ENCODE assay signal across 27 cellular contexts in the genomic region with DNA sequence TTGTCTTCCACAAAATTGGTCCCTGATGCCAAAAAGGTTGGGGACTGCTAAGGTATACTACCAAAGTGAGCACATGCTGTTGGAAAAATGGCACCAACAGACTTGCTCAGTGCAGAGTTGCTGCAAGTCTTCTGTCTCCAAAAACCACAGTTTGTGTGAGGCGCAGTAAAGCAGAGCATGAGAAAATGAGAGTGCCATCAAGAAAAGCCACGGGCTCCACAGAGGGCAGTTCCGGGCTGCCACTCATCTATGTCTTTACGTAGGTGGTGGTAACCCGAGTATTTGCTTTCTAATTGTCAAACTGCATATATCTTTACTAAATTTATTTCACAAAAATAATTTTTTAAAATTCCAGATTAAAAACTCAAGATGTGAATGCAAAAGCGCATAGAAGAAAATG.
DNase-seq lines count a peak whose midpoint lies in the region; ATAC-seq, FAIRE-seq and TF ChIP-seq lines count a peak whose summit lies in the region.
"Had no signal": no experiment of that assay in that cellular context is flagged by ENCODE, and none has a peak within 500 bp of the region (broad histone marks: within the 10 kb centered on the region; RNA-seq: fewer than 3 reads in every experiment).

No MANE protein-coding gene starts in this region.

- 78 to 92% methylated on average over 6 of the region's 6 CpGs for WGBS in esophagus squamous epithelium, 2 donors

- POLR2A ChIA-PET in activated B cell treated with CpG ODN at 0.5 μM for 24 hours (lab: Charles Lee), result interaction anchor here (0.6 kb wide), 1 partner anchor 1080 kb away, joined by 3 read pairs; no protein-coding TSS in a partner anchor

- intact Hi-C loops in activated B cell treated with CpG ODN at 0.5 μM for 24 hours (cut with micrococcal nuclease), result loop anchor here (5.0 to 10.0 kb wide), 2 partner anchors 35 to 57 kb away; a partner anchor contains a TSS
- intact Hi-C loops in esophagus squamous epithelium (cut with DNase I), result no loop called here

- H3K27me3 ChIP-seq in esophagus squamous epithelium, result no peaks in the 10 kb centered on the region
- H3K27me3 ChIP-seq: neural progenitor cell, SJSA1, spleen, tibial nerve had no signal

- H3K9me3 Mint-ChIP-seq in activated B cell treated with CpG ODN at 0.5 μM for 24 hours, result no peaks in the 10 kb centered on the region
- H3K9me3 Mint-ChIP-seq: activated CD4-positive, alpha-beta T cell treated with anti-CD3 and anti-CD28 coated beads, Interleukin-2, amount 10 ng/mL, durations not matched to agents 24 days and 14 days; activated naive CD4-positive, alpha-beta T cell treated with anti-CD3 and anti-CD28 coated beads for 36 hours; activated T-cell treated with anti-CD3 and anti-CD28 coated beads, Interleukin-2, amount 50 U/mL, for 72 hours; neural progenitor cell had no signal

- peak; percentile 86 for FAIRE-seq in GM12891 (lab: Jason Lieb, UNC)
- FAIRE-seq: A204.1, RCC 7860 had no signal

- H3K4me3 ChIP-seq in esophagus squamous epithelium, result no peak overlapping the region
- H3K4me3 ChIP-seq: coronary artery, neural progenitor cell, SJSA1, spleen, tibial nerve had no signal

- no peak for TF ChIP-seq POLR2A in GM12891 (IDR thresholded peaks at IDR 0.05; ENCODE audit: low read depth, low read length)
- TF ChIP-seq POLR2A in GM18505 (IDR thresholded peaks at IDR 0.05; ENCODE audit: borderline replicate concordance, extremely low read depth, insufficient read depth, insufficient read length), result no peak
- TF ChIP-seq POLR2A in esophagus squamous epithelium (IDR thresholded peaks at IDR 0.05), result no peak

- CTCF ChIA-PET in activated B cell treated with CpG ODN at 0.5 μM for 24 hours (lab: Charles Lee), result no interaction called here

- no peaks in the 10 kb centered on the region for H3K9me3 ChIP-seq in esophagus squamous epithelium
- H3K9me3 ChIP-seq: SJSA1, spleen, tibial nerve had no signal

- H3K4me1 ChIP-seq in esophagus squamous epithelium, result no peaks in the 10 kb centered on the region
- H3K4me1 ChIP-seq: neural progenitor cell, SJSA1, spleen, tibial nerve had no signal

- H3K36me3 Mint-ChIP-seq in activated B cell treated with CpG ODN at 0.5 μM for 24 hours (ENCODE audit: low read depth), result peaks cover 65% of the 10 kb centered on the region

- ATAC-seq in GM19025 (IDR thresholded peaks at IDR 0.05; ENCODE audit: low read depth, unreplicated experiment) (peak; percentile 70), HG02642 (IDR thresholded peaks at IDR 0.05; ENCODE audit: poor library complexity, unreplicated experiment) (peak; percentile 72), activated B cell treated with CpG ODN at 0.5 μM for 24 hours (ENCODE audit: low read depth) (peak; percentile 82), GM18505 (IDR thresholded peaks at IDR 0.05; ENCODE audit: unreplicated experiment) (no peak), GM19463 (IDR thresholded peaks at IDR 0.05; ENCODE audit: unreplicated experiment) (no peak)
- ATAC-seq: activated T-cell treated with anti-CD3 and anti-CD28 coated beads, Interleukin-2, amount 50 U/mL, for 72 hours; HCT116; stimulated activated naive CD8-positive, alpha-beta T cell treated with anti-CD3 and anti-CD28 coated beads, Interleukin-15, Interleukin-2, amounts not matched to agents 100 U/mL and 50 U/mL, for 24 hours; T-helper 17 cell had no signal

- H3K36me3 ChIP-seq in esophagus squamous epithelium, result peaks cover 0 to 71% (median 0%) of the 10 kb centered on the region in 3 donors

- H3K27me3 Mint-ChIP-seq in activated B cell treated with CpG ODN at 0.5 μM for 24 hours, result no peaks in the 10 kb centered on the region
- H3K27me3 Mint-ChIP-seq: activated CD4-positive, alpha-beta T cell treated with anti-CD3 and anti-CD28 coated beads, Interleukin-2, amount 10 ng/mL, durations not matched to agents 24 days and 14 days; T-helper 17 cell had no signal

- peaks cover 17% of the 10 kb centered on the region for H3K4me1 Mint-ChIP-seq in activated B cell treated with CpG ODN at 0.5 μM for 24 hours
- H3K4me1 Mint-ChIP-seq: activated CD4-positive, alpha-beta T cell treated with anti-CD3 and anti-CD28 coated beads, Interleukin-2, amount 10 ng/mL, durations not matched to agents 24 days and 14 days; neural progenitor cell had no signal

- no peak for TF ChIP-seq CTCF in activated B cell treated with CpG ODN at 0.5 μM for 24 hours (IDR thresholded peaks at IDR 0.05)
- TF ChIP-seq CTCF in esophagus squamous epithelium (IDR thresholded peaks at IDR 0.05), result no peak

- H3K27ac Mint-ChIP-seq in activated B cell treated with CpG ODN at 0.5 μM for 24 hours, result no peak overlapping the region
- H3K27ac Mint-ChIP-seq: activated CD4-positive, alpha-beta T cell treated with anti-CD3 and anti-CD28 coated beads, Interleukin-2, amount 10 ng/mL, durations not matched to agents 24 days and 14 days; activated naive CD4-positive, alpha-beta T cell treated with anti-CD3 and anti-CD28 coated beads for 36 hours; activated T-cell treated with anti-CD3 and anti-CD28 coated beads, Interleukin-2, amount 50 U/mL, for 72 hours; neural progenitor cell; T-helper 17 cell had no signal

- no peak overlapping the region for H3K27ac ChIP-seq in esophagus squamous epithelium
- H3K27ac ChIP-seq: coronary artery, neural progenitor cell, SJSA1, tibial nerve had no signal

- DNase-seq in GM12891 (ENCODE audit: insufficient read length, low spot score), result no peak
- no peak for DNase-seq in activated B cell treated with CpG ODN at 0.5 μM for 24 hours
- DNase-seq in UCSD-AML1 (lab: John Stamatoyannopoulos, UW; ENCODE audit: unreplicated experiment), result no peak
- DNase-seq in esophagus squamous epithelium (lab: John Stamatoyannopoulos, UW), result no peak
- DNase-seq: activated CD4-positive, alpha-beta T cell treated with anti-CD3 and anti-CD28 coated beads, Interleukin-2, amount 10 ng/mL, durations not matched to agents 24 days and 14 days; activated naive CD4-positive, alpha-beta T cell treated with anti-CD3 and anti-CD28 coated beads for 36 hours; activated T-cell treated with anti-CD3 and anti-CD28 coated beads, Interleukin-2, amount 50 U/mL, for 72 hours; COR-L47; DMS79; glutamatergic neuron; NCI-H1436 treated with DMSO at 0.1 percent for 48 hours; NCI-H524 treated with DMSO at 0.1 percent for 48 hours; spleen; stimulated activated CD4-positive, alpha-beta T cell treated with anti-CD3 and anti-CD28 coated beads, Interleukin-4, amount 100 ng/mL, for 1 hour; stimulated activated naive CD8-positive, alpha-beta T cell treated with anti-CD3 and anti-CD28 coated beads, Interleukin-15, Interleukin-2, amounts not matched to agents 100 U/mL and 50 U/mL, for 24 hours; T-helper 17 cell had no signal

- no peak overlapping the region for H3K4me3 Mint-ChIP-seq in activated B cell treated with CpG ODN at 0.5 μM for 24 hours
- H3K4me3 Mint-ChIP-seq: activated CD4-positive, alpha-beta T cell treated with anti-CD3 and anti-CD28 coated beads, Interleukin-2, amount 10 ng/mL, durations not matched to agents 24 days and 14 days; activated naive CD4-positive, alpha-beta T cell treated with anti-CD3 and anti-CD28 coated beads for 36 hours; activated T-cell treated with anti-CD3 and anti-CD28 coated beads, Interleukin-2, amount 50 U/mL, for 72 hours; neural progenitor cell; T-helper 17 cell had no signal

TF ChIP-seq in GM12891, 5 proteins besides CTCF, POLR2A, EP300 and RAD21:
- TF ChIP-seq SPI1 (IDR thresholded peaks at IDR 0.05; ENCODE audit: low read depth, low read length) (0 out of 2 replicates have a peak, but pooled peaks have one; percentile 2), POU2F2 (IDR thresholded peaks at IDR 0.05; ENCODE audit: low read depth, low read length) (no peak)
TF ChIP-seq in GM12891: peak in this region for 1.

Comparison
In these comparisons a context has a peak if more than half of its experiments do, and no peak if none do; other contexts are left out.
1. ATAC-seq: peak in GM19025 (single experiment), HG02642 (single experiment) and activated B cell treated with CpG ODN at 0.5 μM for 24 hours (single experiment); none in GM18505 (single experiment) and GM19463 (single experiment).